1 cellular context compared by ENCODE assay signal in genomic region chr11:62607729-62608128, GRCh38.
A peak's percentile ranks its signal among the peaks of the same experiment; 100 is the strongest.
TF ChIP-seq lines count a peak whose summit lies in the region.

No MANE protein-coding gene starts in this region.

TF ChIP-seq in K562, 482 proteins besides CTCF, POLR2A, EP300 and RAD21:
- TF ChIP-seq PKNOX1 (IDR thresholded peaks at IDR 0.05) (peak; percentile 54), TEAD1 (CRISPR knock-in tag; IDR thresholded peaks at IDR 0.05) (no peak), RBBP5 (IDR thresholded peaks at IDR 0.05; ENCODE audit: borderline replicate concordance, insufficient read depth, low read length, poor library complexity, severe bottlenecking) (no peak), NFIC (IDR thresholded peaks at IDR 0.05) (peak; percentile 78), ADNP (tag; IDR thresholded peaks at IDR 0.05) (no peak), CCNT2 (IDR thresholded peaks at IDR 0.05; ENCODE audit: borderline replicate concordance, extremely low read depth, insufficient read length, low read depth, low read length) (no peak), CUX1 (CRISPR knock-in tag; IDR thresholded peaks at IDR 0.05) (no peak), MEIS2 (IDR thresholded peaks at IDR 0.05; ENCODE audit: partially characterized antibody) (peak; percentile 50), PBX2 (CRISPR knock-in tag; IDR thresholded peaks at IDR 0.05; ENCODE audit: low read depth) (no peak), PBX2 (tag; conservative IDR thresholded peaks at IDR 0.05; ENCODE audit: low read depth) (0 out of 2 replicates have a peak, but pooled peaks have one; percentile 16)
